9 cellular contexts compared by ENCODE assay signal in genomic region chr2:233084488-233084887, GRCh38. TPM values are rescaled to one million over a fixed set of nuclear protein-coding genes. Genes with fewer than 3 reads are reported as not detected.
A peak's percentile ranks its signal among the peaks of the same experiment; 100 is the strongest.
DNase-seq lines count a peak whose midpoint lies in the region; ATAC-seq and TF ChIP-seq lines count a peak whose summit lies in the region.
"Had no signal": no experiment of that assay in that cellular context is flagged by ENCODE, and none has a peak within 500 bp of the region (broad histone marks: within the 10 kb centered on the region; RNA-seq: fewer than 3 reads in every experiment).

No MANE protein-coding gene starts in this region.

- H3K9me3 Mint-ChIP-seq in CD8-positive, alpha-beta memory T cell = no peaks in the 10 kb centered on the region
- H3K9me3 Mint-ChIP-seq in Caco-2 (ENCODE audit: unreplicated experiment) = no peaks in the 10 kb centered on the region

- peaks cover 89 to 98% (median 97%) of the 10 kb centered on the region in 3 donors for H3K4me1 Mint-ChIP-seq in CD8-positive, alpha-beta memory T cell
- no peaks in the 10 kb centered on the region for H3K4me1 Mint-ChIP-seq in Caco-2 (ENCODE audit: low read depth, unreplicated experiment)

- peak overlapping the region; percentile 66 for H3K27ac ChIP-seq in CD8-positive, alpha-beta memory T cell (ENCODE audit: low read depth, low read length)

- DNase-seq in CD8-positive, alpha-beta memory T cell = peak in 4 of 5 donors; percentile 30 to 71 (median 56)
- DNase-seq in KBM-7 (peak; percentile 96), astrocyte of the hippocampus (ENCODE audit: low read depth, low spot score) (peak; percentile 20), mucosa of gallbladder (ENCODE audit: low spot score) (peak; percentile 65), Caco-2 (no peak), D341Med (ENCODE audit: low spot score) (no peak), NCI-H146 treated with DMSO at 0.1 percent for 48 hours (lab: John Stamatoyannopoulos, UW; ENCODE audit: unreplicated experiment) (no peak)

- H3K9me3 ChIP-seq in CD8-positive, alpha-beta memory T cell (ENCODE audit: low read length) = no peaks in the 10 kb centered on the region
- H3K9me3 ChIP-seq in Caco-2 = no peaks in the 10 kb centered on the region

- peaks cover 15 to 72% (median 31%) of the 10 kb centered on the region in 3 donors for H3K36me3 Mint-ChIP-seq in CD8-positive, alpha-beta memory T cell
- no peaks in the 10 kb centered on the region for H3K36me3 Mint-ChIP-seq in Caco-2 (ENCODE audit: insufficient read depth, unreplicated experiment)

- H3K27me3 Mint-ChIP-seq in CD8-positive, alpha-beta memory T cell = no peaks in the 10 kb centered on the region
- H3K27me3 Mint-ChIP-seq in Caco-2 (ENCODE audit: insufficient read depth, unreplicated experiment) = peaks cover 7% of the 10 kb centered on the region

- intact Hi-C loops in Caco-2 (cut with micrococcal nuclease; ENCODE audit: unreplicated experiment) = no loop called here

- CTCF ChIA-PET in CD8-positive, alpha-beta memory T cell (lab: Charles Lee) = interaction anchor here (0.9 to 3.9 kb wide), 4 partner anchors 15 to 31 kb away, joined by 3 to 27 read pairs (median 10); partner anchors contain the start of gene INPP5D
- CTCF ChIA-PET in Caco-2 (lab: Charles Lee) = no interaction called here

- H3K27ac Mint-ChIP-seq in CD8-positive, alpha-beta memory T cell = peak overlapping the region; percentile 95 to 99 (median 98)
- no peak overlapping the region for H3K27ac Mint-ChIP-seq in Caco-2 (ENCODE audit: unreplicated experiment)

- peak overlapping the region; percentile 35 for H3K4me3 ChIP-seq in CD8-positive, alpha-beta memory T cell (ENCODE audit: low read length)
- no peak overlapping the region for H3K4me3 ChIP-seq in Caco-2 (ENCODE audit: low read depth, low read length)

- peaks cover 77% of the 10 kb centered on the region for H3K4me1 ChIP-seq in CD8-positive, alpha-beta memory T cell (ENCODE audit: insufficient read depth, low read length)
- H3K4me1 ChIP-seq in Caco-2 = no peaks in the 10 kb centered on the region

- ATAC-seq in HG03565 (IDR thresholded peaks at IDR 0.05; ENCODE audit: unreplicated experiment) = no peak

- no peaks in the 10 kb centered on the region for H3K27me3 ChIP-seq in CD8-positive, alpha-beta memory T cell (ENCODE audit: insufficient read depth, low read length, poor library complexity, severe bottlenecking)
- no peaks in the 10 kb centered on the region for H3K27me3 ChIP-seq in Caco-2 (replicated peaks; ENCODE audit: control insufficient read depth, insufficient read depth, low read length)

- H3K36me3 ChIP-seq in CD8-positive, alpha-beta memory T cell (ENCODE audit: insufficient read depth, low read length) = peaks cover 11% of the 10 kb centered on the region
- no peaks in the 10 kb centered on the region for H3K36me3 ChIP-seq in Caco-2 (ENCODE audit: control insufficient read depth, insufficient read depth, low read length)

- no TSS peak for BruUV-seq in Caco-2 (replicated peaks; lab: Mats Ljungman, UMichigan)

- in situ Hi-C loops in KBM-7 (cut with MboI; ENCODE audit: low pct_unique_long_range_greater_than_20kb, low sequenced_read_pairs) = no loop called here

- TF ChIP-seq CTCF in Caco-2 (IDR thresholded peaks at IDR 0.05; ENCODE audit: insufficient read depth in 1 of 2, low read depth in 1 of 2, low read length in 1 of 2, severe bottlenecking in 1 of 2, unreplicated experiment in 1 of 2) = no peak

- peak overlapping the region; percentile 80 to 91 (median 87) for H3K4me3 Mint-ChIP-seq in CD8-positive, alpha-beta memory T cell
- no peak overlapping the region for H3K4me3 Mint-ChIP-seq in Caco-2 (ENCODE audit: unreplicated experiment)

- POLR2A ChIA-PET in CD8-positive, alpha-beta memory T cell (lab: Charles Lee) = interaction anchor here (0.9 to 4.6 kb wide), 4 partner anchors 9 to 167 kb away, joined by 3 to 43 read pairs (median 9); partner anchors contain the start of genes ATG16L1 and INPP5D
- POLR2A ChIA-PET in Caco-2 (lab: Charles Lee) = no interaction called here

RNA-seq across cellular contexts. Expression of gene INPP5D, which starts 24.3 kb away (rescaled TPM):
- 10 to 100 TPM; 49.3 to 51.0 TPM for total RNA-seq in CD8-positive, alpha-beta memory T cell
- 146 TPM for polyA plus RNA-seq in CD8-positive, alpha-beta memory T cell
- total RNA-seq in mucosa of gallbladder = 30.4 TPM
- total RNA-seq in Caco-2 (2022) = not detected in 2 replicates

RNA-seq across cellular contexts. Expression of gene NEU2, which starts 52.0 kb away (rescaled TPM):
- total RNA-seq in CD8-positive, alpha-beta memory T cell = not detected
- polyA plus RNA-seq in CD8-positive, alpha-beta memory T cell = not detected
- total RNA-seq in mucosa of gallbladder (not detected), Caco-2 (2022) (not detected in 2 replicates)
- total RNA-seq: activated CD8-positive, alpha-beta memory T cell treated with anti-CD3 and anti-CD28 coated beads for 36 hours had no signal

Comparison
In these comparisons a context has a peak if more than half of its experiments do, and no peak if none do; other contexts are left out.
1. DNase-seq: peak in CD8-positive, alpha-beta memory T cell (4 of 5), KBM-7 (single experiment), astrocyte of the hippocampus (single experiment) and mucosa of gallbladder (single experiment); none in Caco-2 (0 of 2), D341Med (single experiment) and NCI-H146 treated with DMSO at 0.1 percent for 48 hours (single experiment).
2. RNA of gene INPP5D, which starts 24.3 kb away (total RNA-seq): 49.3 to 51.0 TPM in CD8-positive, alpha-beta memory T cell and 30.4 TPM in mucosa of gallbladder (single experiment); not detected in Caco-2; every median in the first group is over 10 times any median in the second.